ENCODE assay signal across 8 cellular contexts in the genomic region with DNA sequence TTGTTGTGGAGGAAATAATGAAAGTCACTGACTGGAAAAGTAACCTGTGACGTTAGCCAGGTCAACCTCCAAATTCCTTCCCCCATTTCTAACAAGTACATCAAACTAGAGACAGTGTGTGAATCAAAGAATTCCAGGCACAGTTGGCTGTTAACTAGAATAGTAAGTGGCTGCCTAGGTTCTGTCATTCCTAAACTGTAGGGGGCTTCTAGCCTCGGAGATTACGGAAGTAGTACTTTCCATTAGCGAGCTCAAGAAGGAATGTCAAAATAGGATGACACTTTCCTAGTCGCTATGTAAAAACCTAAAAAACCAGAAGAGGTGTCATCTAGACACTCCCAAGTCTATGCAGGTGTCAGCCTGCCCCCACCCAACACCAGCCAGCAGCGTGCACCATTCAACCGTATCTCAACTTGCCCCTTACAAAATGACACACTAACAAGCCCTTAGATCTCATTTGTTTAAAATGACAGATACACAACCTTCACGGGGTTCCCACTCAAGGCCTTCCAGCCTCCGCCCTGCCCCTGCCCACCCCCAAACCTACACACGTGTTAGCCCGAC. TPM values are rescaled to one million over a fixed set of nuclear protein-coding genes. Genes with fewer than 3 reads are reported as not detected.
A peak's percentile ranks its signal among the peaks of the same experiment; 100 is the strongest.
DNase-seq lines count a peak whose midpoint lies in the region; ATAC-seq and TF ChIP-seq lines count a peak whose summit lies in the region.

No MANE protein-coding gene starts in this region.

- no peaks in the 10 kb centered on the region for H3K27me3 ChIP-seq in lung (ENCODE audit: control insufficient read depth, insufficient read depth)
- no peaks in the 10 kb centered on the region for H3K27me3 ChIP-seq in transverse colon

- H3K9me3 ChIP-seq in lung (ENCODE audit: control insufficient read depth in 2 of 2, insufficient read depth in 1 of 2, low read length in 1 of 2) (no peaks in the 10 kb centered on the region), transverse colon (no peaks in the 10 kb centered on the region)

- no peak for TF ChIP-seq CTCF in lung (IDR thresholded peaks at IDR 0.05; ENCODE audit: control extremely low read depth, extremely low read depth)
- peak in 1 of 5 experiments; percentile 10 for TF ChIP-seq CTCF in transverse colon (IDR thresholded peaks at IDR 0.05)

- no peak for TF ChIP-seq POLR2A in transverse colon (IDR thresholded peaks at IDR 0.05)

- 0 to 1% methylated on average over 11 of the region's 11 CpGs for WGBS in lung, 2 donors
- 1 to 5% methylated on average over 4 to 11 of the region's 11 CpGs for WGBS in transverse colon (ENCODE audit: low coverage in 1 of 2), 2 donors

- intact Hi-C loops in transverse colon (cut with DNase I; ENCODE audit: low total_unique reads), result loop anchor here (5.0 kb wide), 1 partner anchor 307 kb away; no protein-coding TSS in a partner anchor

- in situ Hi-C loops in Caki2 (cut with HindIII; ENCODE audit: low pct_unique_long_range_greater_than_20kb, low sequenced_read_pairs) (no loop called here), transverse colon (cut with MboI; ENCODE audit: low pct_ligation_motif_present in 1 of 4, low pct_unique_long_range_greater_than_20kb in 1 of 4, low sequenced_read_pairs in 3 of 4) (no loop called here)

- peak; percentile 17 for ATAC-seq in GM21390 (IDR thresholded peaks at IDR 0.05; ENCODE audit: unreplicated experiment)
- ATAC-seq in lung (ENCODE audit: insufficient read depth, low FRiP score), result peak; percentile 28
- no peak for ATAC-seq in HG02763 (IDR thresholded peaks at IDR 0.05; ENCODE audit: unreplicated experiment)
- no peak for ATAC-seq in GM18502 (IDR thresholded peaks at IDR 0.05; ENCODE audit: poor library complexity, unreplicated experiment)

- H3K4me1 ChIP-seq in lung (ENCODE audit: control insufficient read depth in 2 of 2, insufficient read depth in 2 of 2, low read length in 2 of 2), result peaks cover 0 to 5% of the 10 kb centered on the region in 2 donors
- H3K4me1 ChIP-seq in transverse colon, result peaks cover 4 to 19% (median 8%) of the 10 kb centered on the region in 4 donors

- H3K36me3 ChIP-seq in lung (ENCODE audit: control insufficient read depth in 2 of 2, insufficient read depth in 2 of 2, low read length in 2 of 2) (peaks cover 0 to 2% of the 10 kb centered on the region in 2 donors), transverse colon (no peaks in the 10 kb centered on the region)

- H3K27ac ChIP-seq in caudate nucleus (ENCODE audit: low read depth, low read length), result peak overlapping the region; percentile 100
- H3K27ac ChIP-seq in lung (ENCODE audit: low read depth in 1 of 2, low read length in 1 of 2), result peak overlapping the region; percentile 98 to 100
- H3K27ac ChIP-seq in transverse colon, result peak overlapping the region; percentile 96 to 99 (median 98)

- TF ChIP-seq EP300 in transverse colon (IDR thresholded peaks at IDR 0.05; ENCODE audit: low read depth), result no peak

- H3K4me3 ChIP-seq in lung (peak overlapping the region; percentile 99), transverse colon (peak overlapping the region; percentile 69 to 89 (median 89))

- DNase-seq in Caki2 (ENCODE audit: low read depth), result peak; percentile 63
- DNase-seq in NOMO-1 (lab: John Stamatoyannopoulos, UW; ENCODE audit: unreplicated experiment in 2 of 2), result peak; percentile 55 to 59
- DNase-seq in caudate nucleus (lab: John Stamatoyannopoulos, UW), result peak in 2 of 61 donors; percentile 10 to 47
- DNase-seq in lung (ENCODE audit: low spot score), result no peak
- no peak for DNase-seq in transverse colon

RNA-seq across cellular contexts. Expression of gene INO80, which starts 0.9 kb away (rescaled TPM):
- total RNA-seq in Caki2 (2014; rRNA removed; shearing (Covaris generic); ENCODE audit: low replicate concordance), result 41.1 and 45.9 TPM in 2 replicates
- total RNA-seq in lung (10 to 100 TPM; 27.1 to 50.1 TPM), transverse colon (10 to 100 TPM; 21.8 to 69.1 (median 29.8) TPM)
- 10 to 100 TPM in 1 of 2 donors, 1 to 10 TPM in 1; 8.0 to 18.6 TPM for polyA plus RNA-seq in lung

Comparison
In these comparisons a context has a peak if more than half of its experiments do, and no peak if none do; other contexts are left out.
1. DNase-seq: peak in Caki2 (single experiment) and NOMO-1 (2 of 2); none in lung (single experiment) and transverse colon (single experiment).
2. ATAC-seq: peak in GM21390 (single experiment) and lung (single experiment); none in HG02763 (single experiment) and GM18502 (single experiment).
3. Peak in every context shown above with its lines, with median percentiles within 50 percentile points of each other: H3K27ac ChIP-seq.